ENCODE assay signal across 17 cellular contexts in genomic region chr10:63910806-63911205, GRCh38.
DNase-seq lines count a peak whose midpoint lies in the region; ATAC-seq and TF ChIP-seq lines count a peak whose summit lies in the region.
"Had no signal": no experiment of that assay in that cellular context is flagged by ENCODE, and none has a peak within 500 bp of the region (broad histone marks: within the 10 kb centered on the region; RNA-seq: fewer than 3 reads in every experiment).

No MANE protein-coding gene starts in this region.

- TF ChIP-seq CTCF in H9 (conservative IDR thresholded peaks at IDR 0.05) (no peak), WTC11 (IDR thresholded peaks at IDR 0.05) (no peak)

- H3K14ac ChIP-seq in H9 (ENCODE audit: insufficient read depth, low read length) (no peak overlapping the region), neuronal stem cell (ENCODE audit: low read length) (no peak overlapping the region)

- H3K36me3 ChIP-seq in neuronal stem cell (replicated peaks in 1 of 2; ENCODE audit: control insufficient read depth in 2 of 2, insufficient read depth in 2 of 2, low read length in 2 of 2): no peaks in the 10 kb centered on the region
- H3K36me3 ChIP-seq: BLaER1 treated with 17β-estradiol and CSF1 and Interleukin-3, amounts not matched to agents 10 nM and 100 nM had no signal

- H3K4me1 Mint-ChIP-seq in H9: peaks cover 30 to 43% of the 10 kb centered on the region in 2 experiments
- H3K4me1 Mint-ChIP-seq in WTC11: peaks cover 18% of the 10 kb centered on the region
- H3K4me1 Mint-ChIP-seq: B cell had no signal

- no peaks in the 10 kb centered on the region for H3K27me3 ChIP-seq in H9 (ENCODE audit: insufficient read depth, low read length)
- no peaks in the 10 kb centered on the region for H3K27me3 ChIP-seq in neuronal stem cell (ENCODE audit: control insufficient read depth in 3 of 3, insufficient read depth in 3 of 3, low read depth in 1 of 3, low read length in 3 of 3)
- H3K27me3 ChIP-seq: BLaER1 treated with 17β-estradiol and CSF1 and Interleukin-3, amounts not matched to agents 10 nM and 100 nM had no signal

- H2BK20ac ChIP-seq in H9 (ENCODE audit: low read depth, low read length, poor library complexity, severe bottlenecking): no peak overlapping the region

- H3K18ac ChIP-seq in H9 (ENCODE audit: insufficient read length, low read depth, low read length) (no peak overlapping the region), neuronal stem cell (ENCODE audit: low read length) (no peak overlapping the region)

- peak; percentile 74 for ATAC-seq in WTC11
- no peak for ATAC-seq in HG03571 (IDR thresholded peaks at IDR 0.05; ENCODE audit: unreplicated experiment)
- no peak for ATAC-seq in HG03521 (IDR thresholded peaks at IDR 0.05; ENCODE audit: unreplicated experiment)
- no peak for ATAC-seq in HG03025 (IDR thresholded peaks at IDR 0.05; ENCODE audit: low FRiP score, unreplicated experiment)
- ATAC-seq: CD8-positive, alpha-beta T cell; GM12878; K562 had no signal

- H4K20me1 ChIP-seq in H9 (ENCODE audit: control insufficient read depth, insufficient read depth, insufficient read length): no peaks in the 10 kb centered on the region
- H4K20me1 ChIP-seq: BLaER1 treated with 17β-estradiol and CSF1 and Interleukin-3, amounts not matched to agents 10 nM and 100 nM had no signal

- H2BK5ac ChIP-seq in H9 (ENCODE audit: insufficient read length, low read length) (no peak overlapping the region), neuronal stem cell (ENCODE audit: low read length) (no peak overlapping the region)

- H3K36me3 Mint-ChIP-seq in H9 (ENCODE audit: insufficient read depth in 1 of 3, low read depth in 3 of 3): peaks cover 0 to 5% (median 0%) of the 10 kb centered on the region in 3 experiments; a peak in 2 of 7 replicates
- H3K36me3 Mint-ChIP-seq in WTC11: no peaks in the 10 kb centered on the region
- H3K36me3 Mint-ChIP-seq: CD8-positive, alpha-beta T cell had no signal

- H3K9ac ChIP-seq in H9 (ENCODE audit: extremely low read depth, insufficient read length, low read length) (no peak overlapping the region), neuronal stem cell (ENCODE audit: low read depth, low read length, poor library complexity) (no peak overlapping the region)
- H3K9ac ChIP-seq: BLaER1 treated with 17β-estradiol and CSF1 and Interleukin-3, amounts not matched to agents 10 nM and 100 nM had no signal

- no peak overlapping the region for H3K4me3 ChIP-seq in neuronal stem cell (ENCODE audit: low read length in 2 of 2)
- H3K4me3 ChIP-seq: BLaER1 treated with 17β-estradiol and CSF1 and Interleukin-3, amounts not matched to agents 10 nM and 100 nM; GM12878; K562 had no signal

- H2AFZ ChIP-seq in H9 (ENCODE audit: low read length) (peak overlapping the region; percentile 17), neuronal stem cell (ENCODE audit: low read length) (no peak overlapping the region)

- H3K27ac Mint-ChIP-seq in H9 (no peak overlapping the region; a peak in 1 of 7 replicates), WTC11 (no peak overlapping the region)
- H3K27ac Mint-ChIP-seq: B cell; CD8-positive, alpha-beta T cell had no signal

- no peaks in the 10 kb centered on the region for H3K79me1 ChIP-seq in H9 (ENCODE audit: insufficient read depth, low read depth, low read length, poor library complexity, severe bottlenecking)
- H3K79me1 ChIP-seq in neuronal stem cell (ENCODE audit: low read depth, low read length): no peaks in the 10 kb centered on the region

- H3K56ac ChIP-seq in H9 (ENCODE audit: insufficient read length, low read depth, low read length): no peak overlapping the region

- H3K4ac ChIP-seq in H9 (ENCODE audit: low read depth, low read length): no peak overlapping the region
- no peak overlapping the region for H3K4ac ChIP-seq in neuronal stem cell (ENCODE audit: low read length)

- H3K23me2 ChIP-seq in H9 (ENCODE audit: insufficient read length, low read depth, low read length, poor library complexity, severe bottlenecking): no peaks in the 10 kb centered on the region

- H3K4me3 Mint-ChIP-seq in H9: no peak overlapping the region
- no peak overlapping the region for H3K4me3 Mint-ChIP-seq in WTC11
- H3K4me3 Mint-ChIP-seq: B cell; CD8-positive, alpha-beta T cell had no signal

- H3K4me2 ChIP-seq in H9 (ENCODE audit: insufficient read depth, insufficient read length, low read length) (no peak overlapping the region), neuronal stem cell (ENCODE audit: insufficient read depth, low read length, poor library complexity, severe bottlenecking) (no peak overlapping the region)
- H3K4me2 ChIP-seq: BLaER1 treated with 17β-estradiol and CSF1 and Interleukin-3, amounts not matched to agents 10 nM and 100 nM had no signal

- no CpG with 5 or more reads among the region's 4 CpGs for WGBS in H9 (ENCODE audit: extremely low coverage, insufficient read length, low lambda C conversion rate)
- WGBS in neuronal stem cell (ENCODE audit: extremely low coverage in 2 of 2, insufficient read length in 2 of 2, insufficient replicate concordance in 1 of 2), 2 donors: no CpG with 5 or more reads among the region's 4 CpGs

- no peaks in the 10 kb centered on the region for H3K9me3 ChIP-seq in H9 (ENCODE audit: control insufficient read depth, low read depth, low read length)
- peaks cover 0 to 5% of the 10 kb centered on the region in 2 donors for H3K9me3 ChIP-seq in neuronal stem cell (replicated peaks in 1 of 2; ENCODE audit: control insufficient read depth in 2 of 2, insufficient read depth in 1 of 2, low read depth in 1 of 2, low read length in 2 of 2)

- H4K5ac ChIP-seq in H9 (ENCODE audit: insufficient read length, low read depth, low read length): no peak overlapping the region

- no peak overlapping the region for H2AK5ac ChIP-seq in H9 (ENCODE audit: insufficient read length, low read length)
- no peak overlapping the region for H2AK5ac ChIP-seq in neuronal stem cell (ENCODE audit: low read depth, low read length)

- no peak overlapping the region for H3T11ph ChIP-seq in H9 (ENCODE audit: low read length)

- H3K9me3 Mint-ChIP-seq in H9 (peaks cover 0 to 6% of the 10 kb centered on the region in 2 experiments; a peak in 3 of 5 replicates), WTC11 (peaks cover 8% of the 10 kb centered on the region)
- H3K9me3 Mint-ChIP-seq: CD8-positive, alpha-beta T cell had no signal

- H3K27ac ChIP-seq in H9 (ENCODE audit: insufficient read length, low read depth, low read length): no peak overlapping the region
- H3K27ac ChIP-seq in neuronal stem cell (replicated peaks; ENCODE audit: low read length): no peak overlapping the region
- H3K27ac ChIP-seq: BLaER1 treated with 17β-estradiol and CSF1 and Interleukin-3, amounts not matched to agents 10 nM and 100 nM; HL-60 had no signal

- H2BK120ac ChIP-seq in H9 (ENCODE audit: low read depth, low read length, poor library complexity, severe bottlenecking) (no peak overlapping the region), neuronal stem cell (ENCODE audit: low read depth, low read length) (no peak overlapping the region)

- H2BK12ac ChIP-seq in H9 (ENCODE audit: insufficient read length, low read depth, low read length) (no peak overlapping the region), neuronal stem cell (ENCODE audit: low read length) (no peak overlapping the region)

- POLR2A ChIA-PET in WTC11 (lab: Charles Lee): no interaction called here

- H2BK15ac ChIP-seq in H9 (ENCODE audit: low read depth, low read length): no peak overlapping the region
- H2BK15ac ChIP-seq in neuronal stem cell (ENCODE audit: low read length): no peak overlapping the region

- CTCF ChIA-PET in WTC11 (lab: Charles Lee): interaction anchor here (1.2 to 3.2 kb wide), 3 partner anchors 9 to 67 kb away, joined by 3 to 18 read pairs (median 12); no protein-coding TSS in a partner anchor

- DNase-seq in H9 (no peak), WTC11 (ENCODE audit: low spot score) (no peak), iPS-NIHi11 (ENCODE audit: low spot score) (peak; percentile 22), neuronal stem cell (ENCODE audit: low spot score) (peak; percentile 66), occipital lobe (lab: John Stamatoyannopoulos, UW) (no peak)
- DNase-seq: Calu3; CD8-positive, alpha-beta T cell; DMS79 treated with DMSO at 0.1 percent for 48 hours; IMR-90 had no signal

- H3K4me1 ChIP-seq in H9 (ENCODE audit: insufficient read depth, low read length) (peaks cover 3% of the 10 kb centered on the region; the same call in 1 of the 2 replicates), neuronal stem cell (ENCODE audit: control insufficient read depth in 2 of 2, insufficient read depth in 1 of 2, low read depth in 1 of 2, low read length in 2 of 2) (peaks cover 0 to 9% of the 10 kb centered on the region in 2 donors)
- H3K4me1 ChIP-seq: BLaER1 treated with 17β-estradiol and CSF1 and Interleukin-3, amounts not matched to agents 10 nM and 100 nM had no signal

- no peaks in the 10 kb centered on the region for H3K79me2 ChIP-seq in H9 (ENCODE audit: insufficient read depth, low read length)

- H3K23ac ChIP-seq in H9 (ENCODE audit: insufficient read length, low read depth, low read length) (no peak overlapping the region), neuronal stem cell (ENCODE audit: low read depth, low read length, poor library complexity) (no peak overlapping the region)

- no peak overlapping the region for H4K91ac ChIP-seq in H9 (ENCODE audit: insufficient read length, low read depth, low read length)
- no peak overlapping the region for H4K91ac ChIP-seq in neuronal stem cell (ENCODE audit: low read depth, low read length, poor library complexity)

- no peaks in the 10 kb centered on the region for H3K27me3 Mint-ChIP-seq in H9 (ENCODE audit: low read depth)
- H3K27me3 Mint-ChIP-seq in WTC11 (ENCODE audit: low read depth): no peaks in the 10 kb centered on the region

- H4K8ac ChIP-seq in H9 (replicated peaks; ENCODE audit: insufficient read length, low read depth, low read length) (no peak overlapping the region), neuronal stem cell (ENCODE audit: low read depth, low read length) (no peak overlapping the region)

TF ChIP-seq in WTC11, 78 proteins besides CTCF, POLR2A, EP300 and RAD21 (continues in another document):
- no peak for TF ChIP-seq GABPB1 (CRISPR knock-in tag; IDR thresholded peaks at IDR 0.05)
- no peak for TF ChIP-seq ZNF232 (CRISPR knock-in tag; IDR thresholded peaks at IDR 0.05)
- TF ChIP-seq HMGA2 (CRISPR knock-in tag; IDR thresholded peaks at IDR 0.05): no peak
- TF ChIP-seq CREM (CRISPR knock-in tag; IDR thresholded peaks at IDR 0.05): no peak
- no peak for TF ChIP-seq KAT7 (CRISPR knock-in tag; IDR thresholded peaks at IDR 0.05; ENCODE audit: borderline replicate concordance)
- TF ChIP-seq TEAD1 (CRISPR knock-in tag; IDR thresholded peaks at IDR 0.05): no peak
- TF ChIP-seq MLX (CRISPR knock-in tag; IDR thresholded peaks at IDR 0.05): no peak

Comparison
In these comparisons a context has a peak if more than half of its experiments do, and no peak if none do; other contexts are left out.
1. DNase-seq: peak in iPS-NIHi11 (single experiment) and neuronal stem cell (single experiment); none in H9 (single experiment), WTC11 (single experiment) and occipital lobe (single experiment).